12 cellular contexts compared by ENCODE assay signal in the genomic region with DNA sequence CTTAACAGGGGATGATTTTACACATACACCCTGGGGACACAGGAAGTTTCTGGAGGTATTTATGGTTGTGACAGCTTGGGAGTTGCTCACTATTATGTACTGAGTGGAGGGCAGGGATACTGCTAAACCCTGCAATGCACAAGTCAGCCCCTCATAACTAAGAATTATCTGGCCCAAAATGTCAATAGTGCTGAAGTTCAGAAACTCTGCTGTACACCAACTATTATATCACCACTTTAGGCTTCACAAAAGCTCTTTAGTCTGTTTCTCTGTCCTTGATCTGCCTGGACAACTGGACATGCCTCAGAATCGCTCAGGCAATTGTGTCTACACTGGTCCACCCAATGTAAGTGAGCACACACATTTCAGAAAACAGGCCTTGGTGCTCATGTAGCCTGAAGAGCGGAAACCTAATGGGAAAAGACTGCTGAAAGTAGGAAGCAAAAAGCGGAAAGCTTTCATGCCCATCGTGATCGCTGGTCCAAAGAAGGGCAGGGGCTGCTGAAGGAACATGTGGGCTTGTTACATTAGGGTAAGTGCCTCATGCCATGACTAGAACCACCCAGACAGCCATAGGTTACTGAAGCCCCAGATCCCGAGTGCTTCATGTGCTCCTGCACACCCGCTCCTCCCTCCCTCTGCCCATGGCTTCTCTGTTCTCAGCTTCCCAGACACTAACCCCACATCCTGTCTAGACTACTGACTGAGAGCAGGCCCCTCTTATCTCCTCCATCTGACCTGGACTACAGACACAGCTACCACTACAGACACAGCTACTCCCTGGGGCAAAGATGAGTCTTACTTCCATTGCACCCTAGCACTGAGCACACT.
DNase-seq lines count a peak whose midpoint lies in the region; ATAC-seq and TF ChIP-seq lines count a peak whose summit lies in the region.
"Had no signal": no experiment of that assay in that cellular context is flagged by ENCODE, and none has a peak within 500 bp of the region (broad histone marks: within the 10 kb centered on the region; RNA-seq: fewer than 3 reads in every experiment).

No MANE protein-coding gene starts in this region.

- in situ Hi-C loops in gastrocnemius medialis (cut with MboI; ENCODE audit: low sequenced_read_pairs in 4 of 4) = loop anchor here in 3 of 4 donors (10.0 to 25.0 kb wide), 4 partner anchors 316 to 538 kb away; no protein-coding TSS in a partner anchor

- H3K36me3 Mint-ChIP-seq in CD4-positive, alpha-beta memory T cell = no peaks in the 10 kb centered on the region
- no peaks in the 10 kb centered on the region for H3K36me3 Mint-ChIP-seq in activated CD8-positive, alpha-beta T cell treated with anti-CD3 and anti-CD28 coated beads for 36 hours (ENCODE audit: low read depth)

- intact Hi-C loops in CD4-positive, alpha-beta memory T cell (cut with micrococcal nuclease) = loop anchor here (10.0 kb wide), 2 partner anchors 248 to 668 kb away; a partner anchor contains a TSS
- intact Hi-C loops in activated CD8-positive, alpha-beta T cell treated with anti-CD3 and anti-CD28 coated beads for 36 hours (cut with micrococcal nuclease) = no loop called here
- intact Hi-C loops in gastrocnemius medialis (cut with DNase I; ENCODE audit: low total_unique reads) = no loop called here
- intact Hi-C loops in A673 (cut with micrococcal nuclease; ENCODE audit: unreplicated experiment) = no loop called here

- no peak overlapping the region for H2BK15ac ChIP-seq in mesenchymal stem cell (ENCODE audit: low read depth, poor library complexity, severe bottlenecking)

- peaks cover 33% of the 10 kb centered on the region for H3K4me1 ChIP-seq in CD4-positive, alpha-beta memory T cell (ENCODE audit: insufficient read depth, low read length)
- H3K4me1 ChIP-seq in mesenchymal stem cell (ENCODE audit: control insufficient read depth, insufficient read depth, low read depth, low read length) = no peaks in the 10 kb centered on the region
- peaks cover 9 to 13% of the 10 kb centered on the region in 2 donors for H3K4me1 ChIP-seq in gastrocnemius medialis
- peaks cover 18% of the 10 kb centered on the region for H3K4me1 ChIP-seq in A673 (ENCODE audit: insufficient read depth, low read length, poor library complexity, severe bottlenecking)
- H3K4me1 ChIP-seq: right lobe of liver had no signal

- TF ChIP-seq POLR2A in gastrocnemius medialis (IDR thresholded peaks at IDR 0.05) = no peak

- no peak overlapping the region for H4K8ac ChIP-seq in mesenchymal stem cell (ENCODE audit: low read length)

- H2BK12ac ChIP-seq in mesenchymal stem cell (ENCODE audit: low read length in 2 of 2) = no peak overlapping the region

- CTCF ChIA-PET in CD4-positive, alpha-beta memory T cell (lab: Charles Lee; ENCODE audit: partially characterized antibody) = interaction anchor here (1.6 kb wide), 1 partner anchor 307 kb away, joined by 4 read pairs; no protein-coding TSS in a partner anchor
- CTCF ChIA-PET in activated CD8-positive, alpha-beta T cell treated with anti-CD3 and anti-CD28 coated beads for 36 hours (lab: Charles Lee) = interaction anchor here (0.8 kb wide), 1 partner anchor 74 kb away, joined by 3 read pairs; a partner anchor contains a TSS
- CTCF ChIA-PET in A673 (lab: Charles Lee) = no interaction called here

- H3K4me2 ChIP-seq in mesenchymal stem cell (ENCODE audit: low read length, poor library complexity, severe bottlenecking) = no peak overlapping the region

- no peaks in the 10 kb centered on the region for H3K79me1 ChIP-seq in mesenchymal stem cell (replicated peaks; ENCODE audit: low read length, poor library complexity, severe bottlenecking)

- no peaks in the 10 kb centered on the region for H3K9me3 Mint-ChIP-seq in CD4-positive, alpha-beta memory T cell
- no peaks in the 10 kb centered on the region for H3K9me3 Mint-ChIP-seq in activated CD8-positive, alpha-beta T cell treated with anti-CD3 and anti-CD28 coated beads for 36 hours

- no peaks in the 10 kb centered on the region for H3K27me3 Mint-ChIP-seq in CD4-positive, alpha-beta memory T cell
- H3K27me3 Mint-ChIP-seq in activated CD8-positive, alpha-beta T cell treated with anti-CD3 and anti-CD28 coated beads for 36 hours = no peaks in the 10 kb centered on the region

- peak; percentile 79 for ATAC-seq in activated CD8-positive, alpha-beta T cell treated with anti-CD3 and anti-CD28 coated beads for 36 hours
- no peak for ATAC-seq in gastrocnemius medialis

- no peak overlapping the region for H3K14ac ChIP-seq in mesenchymal stem cell (ENCODE audit: low read length in 2 of 2)

- peak overlapping the region in 2 of 8 donors; percentile 8 to 32 for H3K4me3 Mint-ChIP-seq in CD4-positive, alpha-beta memory T cell
- no peak overlapping the region for H3K4me3 Mint-ChIP-seq in activated CD8-positive, alpha-beta T cell treated with anti-CD3 and anti-CD28 coated beads for 36 hours

- no peak overlapping the region for H4K91ac ChIP-seq in mesenchymal stem cell (ENCODE audit: low read length)

- no peak overlapping the region for H3K4me3 ChIP-seq in CD4-positive, alpha-beta memory T cell (ENCODE audit: low read length in 2 of 2)
- no peak overlapping the region for H3K4me3 ChIP-seq in mesenchymal stem cell (ENCODE audit: insufficient read depth in 1 of 2, low read depth in 1 of 2, low read length in 2 of 2)
- H3K4me3 ChIP-seq in gastrocnemius medialis = no peak overlapping the region
- H3K4me3 ChIP-seq in A673 (ENCODE audit: low read depth, low read length, poor library complexity, severe bottlenecking) = no peak overlapping the region
- H3K4me3 ChIP-seq: lung, right lobe of liver had no signal

- no peak for TF ChIP-seq CTCF in activated CD8-positive, alpha-beta T cell treated with anti-CD3 and anti-CD28 coated beads for 36 hours (IDR thresholded peaks at IDR 0.05)
- TF ChIP-seq CTCF in gastrocnemius medialis (IDR thresholded peaks at IDR 0.05 in 4 of 5, conservative IDR thresholded peaks at IDR 0.05 in 1 of 5) (no peak), A673 (conservative IDR thresholded peaks at IDR 0.05; ENCODE audit: low read depth, low read length) (no peak)

- H3K18ac ChIP-seq in mesenchymal stem cell (ENCODE audit: low read depth in 1 of 2, low read length in 2 of 2) = peak overlapping the region in 1 of 2 experiments; percentile 46

- no TSS peak for BruUV-seq in A673 (replicated peaks; lab: Mats Ljungman, UMichigan)

- peaks cover 33 to 38% (median 34%) of the 10 kb centered on the region in 4 donors for H3K4me1 Mint-ChIP-seq in CD4-positive, alpha-beta memory T cell
- peaks cover 20% of the 10 kb centered on the region for H3K4me1 Mint-ChIP-seq in activated CD8-positive, alpha-beta T cell treated with anti-CD3 and anti-CD28 coated beads for 36 hours (ENCODE audit: low read depth)

- H3K27ac Mint-ChIP-seq in CD4-positive, alpha-beta memory T cell = peak overlapping the region in 5 of 7 donors; percentile 4 to 50 (median 15)
- no peak overlapping the region for H3K27ac Mint-ChIP-seq in activated CD8-positive, alpha-beta T cell treated with anti-CD3 and anti-CD28 coated beads for 36 hours

- H3K27ac ChIP-seq in CD4-positive, alpha-beta memory T cell (ENCODE audit: low read depth, low read length) = no peak overlapping the region
- H3K27ac ChIP-seq in mesenchymal stem cell (ENCODE audit: low read length, poor library complexity, severe bottlenecking) (no peak overlapping the region), gastrocnemius medialis (no peak overlapping the region), A673 (ENCODE audit: low read depth, low read length, poor library complexity, severe bottlenecking) (no peak overlapping the region)
- H3K27ac ChIP-seq: right lobe of liver had no signal

- 82% methylated on average over 7 of the region's 7 CpGs for WGBS in mesenchymal stem cell

- no peaks in the 10 kb centered on the region for H3K9me3 ChIP-seq in CD4-positive, alpha-beta memory T cell (ENCODE audit: control insufficient read depth in 1 of 2, low read length in 2 of 2)
- H3K9me3 ChIP-seq in mesenchymal stem cell (ENCODE audit: control insufficient read depth, low read length) (no peaks in the 10 kb centered on the region), gastrocnemius medialis (no peaks in the 10 kb centered on the region), A673 (ENCODE audit: low read depth, low read length, poor library complexity, severe bottlenecking) (no peaks in the 10 kb centered on the region)
- H3K9me3 ChIP-seq: right lobe of liver had no signal

- H2BK5ac ChIP-seq in mesenchymal stem cell (ENCODE audit: low read depth, low read length, poor library complexity, severe bottlenecking) = no peak overlapping the region

- H3K4ac ChIP-seq in mesenchymal stem cell (ENCODE audit: low read depth in 1 of 2, low read length in 2 of 2) = peak overlapping the region in 1 of 2 experiments; percentile 24

- peak overlapping the region; percentile 36 for H2AFZ ChIP-seq in mesenchymal stem cell (ENCODE audit: low read depth, low read length)

- no peak overlapping the region for H3K9ac ChIP-seq in mesenchymal stem cell (ENCODE audit: low read length)

- H2AK5ac ChIP-seq in mesenchymal stem cell (ENCODE audit: low read length, severe bottlenecking) = no peak overlapping the region

- peak; percentile 8 to 55 (median 18) for DNase-seq in CD4-positive, alpha-beta memory T cell
- DNase-seq in HuH-7.5 (ENCODE audit: low spot score) (peak; percentile 29), mesenchymal stem cell (peak; percentile 73), gastrocnemius medialis (no peak), cerebellar cortex (ENCODE audit: low spot score) (no peak), NCI-H345 (lab: John Stamatoyannopoulos, UW) (no peak), A673 (ENCODE audit: low spot score) (no peak)
- DNase-seq in activated CD8-positive, alpha-beta T cell treated with anti-CD3 and anti-CD28 coated beads for 36 hours = peak; percentile 9
- DNase-seq: NCI-H1105; right lobe of liver; stimulated activated CD8-positive, alpha-beta memory T cell treated with anti-CD3 and anti-CD28 coated beads, Interleukin-4, amount 100 ng/mL, for 48 hours had no signal

- H2BK120ac ChIP-seq in mesenchymal stem cell (ENCODE audit: low read depth, low read length) = no peak overlapping the region

- H3K27me3 ChIP-seq in CD4-positive, alpha-beta memory T cell (ENCODE audit: insufficient read depth, low read length) = no peaks in the 10 kb centered on the region
- H3K27me3 ChIP-seq in mesenchymal stem cell (ENCODE audit: control insufficient read depth in 1 of 2, insufficient read depth in 1 of 2, low read length in 2 of 2) (no peaks in the 10 kb centered on the region), gastrocnemius medialis (no peaks in the 10 kb centered on the region), A673 (replicated peaks; ENCODE audit: insufficient read depth, low read depth, low read length, poor library complexity) (no peaks in the 10 kb centered on the region)
- H3K27me3 ChIP-seq: right lobe of liver had no signal

- POLR2A ChIA-PET in CD4-positive, alpha-beta memory T cell (lab: Charles Lee; ENCODE audit: partially characterized antibody) = interaction anchor here (1.0 kb wide), 1 partner anchor 666 kb away, joined by 3 read pairs; a partner anchor contains a TSS
- POLR2A ChIA-PET in activated CD8-positive, alpha-beta T cell treated with anti-CD3 and anti-CD28 coated beads for 36 hours (lab: Charles Lee) = interaction anchor here (0.6 to 0.9 kb wide), 3 partner anchors 10 to 68 kb away, joined by 3 read pairs; no protein-coding TSS in a partner anchor
- POLR2A ChIA-PET in A673 (lab: Charles Lee; ENCODE audit: low non-redundant PET) = no interaction called here

- no peak overlapping the region for H3K23ac ChIP-seq in mesenchymal stem cell (ENCODE audit: low read length in 2 of 2)

- no peaks in the 10 kb centered on the region for H3K36me3 ChIP-seq in CD4-positive, alpha-beta memory T cell (ENCODE audit: insufficient read depth, low read length)
- no peaks in the 10 kb centered on the region for H3K36me3 ChIP-seq in mesenchymal stem cell (ENCODE audit: control insufficient read depth in 1 of 2, insufficient read depth in 2 of 2, low read depth in 1 of 2, low read length in 2 of 2)
- H3K36me3 ChIP-seq in gastrocnemius medialis = no peaks in the 10 kb centered on the region
- H3K36me3 ChIP-seq in A673 (ENCODE audit: insufficient read depth, low read length, poor library complexity, severe bottlenecking) = no peaks in the 10 kb centered on the region
- H3K36me3 ChIP-seq: right lobe of liver had no signal

Comparison
In these comparisons a context has a peak if more than half of its experiments do, and no peak if none do; other contexts are left out.
1. DNase-seq: peak in CD4-positive, alpha-beta memory T cell (5 of 5), HuH-7.5 (single experiment), activated CD8-positive, alpha-beta T cell treated with anti-CD3 and anti-CD28 coated beads for 36 hours (single experiment) and mesenchymal stem cell (single experiment); none in gastrocnemius medialis (0 of 2), cerebellar cortex (single experiment), NCI-H345 (single experiment) and A673 (single experiment).